In genomic region chr17:82537233-82537632, GRCh38 we compare ENCODE assay signal across 8 cellular contexts. TPM values are rescaled to one million over a fixed set of nuclear protein-coding genes. Genes with fewer than 3 reads are reported as not detected.
A peak's percentile ranks its signal among the peaks of the same experiment; 100 is the strongest.
DNase-seq lines count a peak whose midpoint lies in the region; FAIRE-seq and TF ChIP-seq lines count a peak whose summit lies in the region.
"Not testable (repeated sequence)": the region's sequence is repeated elsewhere in the genome, so short reads cannot be mapped to it uniquely, and the experiment has no call there.

No MANE protein-coding gene starts in this region.

- not testable (repeated sequence) for H3K4me3 Mint-ChIP-seq in chondrocyte (ENCODE audit: unreplicated experiment)

- not testable (repeated sequence) for FAIRE-seq in kidney (lab: Jason Lieb, UNC)

- POLR2A ChIA-PET in HEK293 (lab: Yijun Ruan, JAX): interaction anchor here (0.6 to 1.3 kb wide), 4 partner anchors 16 to 481 kb away, joined by 3 to 4 read pairs (median 4); partner anchors contain the start of gene FOXK2

- not testable (repeated sequence) for DNase-seq in chondrocyte (ENCODE audit: low spot score); esophagus squamous epithelium (lab: John Stamatoyannopoulos, UW); kidney; stomach
- peak in 1 of 5 donors; percentile 52 for DNase-seq in ovary

- H3K9me3 Mint-ChIP-seq in chondrocyte (ENCODE audit: low read depth): not testable (repeated sequence)

- peaks cover 64% of the 10 kb centered on the region for H3K4me1 Mint-ChIP-seq in chondrocyte (ENCODE audit: low read depth)

- peak overlapping the region; percentile 98 for H3K27ac Mint-ChIP-seq in chondrocyte (ENCODE audit: unreplicated experiment)

- H3K9ac ChIP-seq in kidney (ENCODE audit: low read length in 2 of 2): peak overlapping the region in 1 of 2 donors; percentile 74

- not testable (repeated sequence) for TF ChIP-seq CTCF in HEK293 (tag by site-specific recombination; IDR thresholded peaks at IDR 0.05); VCaP (conservative IDR thresholded peaks at IDR 0.05); chondrocyte (IDR thresholded peaks at IDR 0.05); esophagus squamous epithelium (IDR thresholded peaks at IDR 0.05); kidney (IDR thresholded peaks at IDR 0.05; ENCODE audit: borderline replicate concordance, extremely low read depth, insufficient read depth); ovary (IDR thresholded peaks at IDR 0.05); stomach (IDR thresholded peaks at IDR 0.05)

- H3K9me3 ChIP-seq in HEK293 (ENCODE audit: control insufficient read depth, insufficient read depth, low read depth, low read length); esophagus squamous epithelium; kidney (ENCODE audit: control insufficient read depth in 1 of 2, low read length in 2 of 2); ovary; stomach: not testable (repeated sequence)

- not testable (repeated sequence) for H3K27me3 Mint-ChIP-seq in chondrocyte (ENCODE audit: low read depth)

- H3K27ac ChIP-seq in HEK293 (ENCODE audit: extremely low read depth, low read depth, low read length): not testable (repeated sequence)
- H3K27ac ChIP-seq in VCaP (peak overlapping the region; percentile 68), esophagus squamous epithelium (peak overlapping the region; percentile 81 to 96 (median 91)), kidney (ENCODE audit: low read depth in 2 of 2, low read length in 2 of 2) (peak overlapping the region; percentile 89 to 98), ovary (peak overlapping the region; percentile 92 to 93), stomach (peak overlapping the region; percentile 40 to 87 (median 85)), urinary bladder (ENCODE audit: low read depth) (peak overlapping the region; percentile 74)

- TF ChIP-seq EP300 in ovary (IDR thresholded peaks at IDR 0.05); stomach (IDR thresholded peaks at IDR 0.05): not testable (repeated sequence)

- peaks cover 36% of the 10 kb centered on the region for H3K4me1 ChIP-seq in HEK293 (ENCODE audit: control insufficient read depth, insufficient read depth, low read length)
- H3K4me1 ChIP-seq in esophagus squamous epithelium: peaks cover 59 to 96% (median 75%) of the 10 kb centered on the region in 3 donors
- peaks cover 7 to 18% of the 10 kb centered on the region in 2 donors for H3K4me1 ChIP-seq in kidney (ENCODE audit: control insufficient read depth in 1 of 2, insufficient read depth in 1 of 2, low read depth in 1 of 2, low read length in 2 of 2)
- peaks cover 29% of the 10 kb centered on the region for H3K4me1 ChIP-seq in ovary (ENCODE audit: insufficient read depth)
- peaks cover 45 to 88% (median 73%) of the 10 kb centered on the region in 4 donors for H3K4me1 ChIP-seq in stomach
- not testable (repeated sequence) for H3K4me1 ChIP-seq in urinary bladder (ENCODE audit: insufficient read depth)

- H3K4me3 ChIP-seq in HEK293 (ENCODE audit: low read depth, low read length); kidney (ENCODE audit: low read length in 2 of 2); stomach; urinary bladder (ENCODE audit: low read depth, low read length): not testable (repeated sequence)
- H3K4me3 ChIP-seq in esophagus squamous epithelium: peak overlapping the region in 2 of 4 donors; percentile 6 to 46
- peak overlapping the region; percentile 20 for H3K4me3 ChIP-seq in ovary

- not testable (repeated sequence) for H3K36me3 Mint-ChIP-seq in chondrocyte (ENCODE audit: low read depth)

- WGBS in esophagus squamous epithelium, 2 donors: 30 to 68% methylated on average over 8 to 9 of the region's 9 CpGs
- 28 to 62% (median 49%) methylated on average over 9 of the region's 9 CpGs for WGBS in ovary, 3 donors
- WGBS in stomach, 5 donors: 78 to 87% (median 82%) methylated on average over 9 of the region's 9 CpGs
- 85% methylated on average over 9 of the region's 9 CpGs for WGBS in urinary bladder

- CTCF ChIA-PET in HEK293 (lab: Yijun Ruan, JAX): interaction anchor here (0.6 to 1.5 kb wide), 7 partner anchors 8 to 22 kb away, joined by 3 to 10 read pairs (median 4); no protein-coding TSS in a partner anchor

- intact Hi-C loops in esophagus squamous epithelium (cut with DNase I); kidney (cut with DNase I); ovary (cut with DNase I); stomach (cut with DNase I; ENCODE audit: low total_unique reads): not testable (repeated sequence)

- H3K27me3 ChIP-seq in esophagus squamous epithelium, ovary, stomach: not testable (repeated sequence)

- not testable (repeated sequence) for TF ChIP-seq POLR2A in esophagus squamous epithelium (IDR thresholded peaks at IDR 0.05); ovary (IDR thresholded peaks at IDR 0.05); stomach (IDR thresholded peaks at IDR 0.05)

- not testable (repeated sequence) for H3K36me3 ChIP-seq in HEK293 (ENCODE audit: control insufficient read depth in 2 of 2, insufficient read depth in 1 of 2, low read length in 2 of 2); esophagus squamous epithelium; kidney (ENCODE audit: control insufficient read depth in 1 of 2, insufficient read depth in 2 of 2, low read length in 2 of 2); ovary; stomach; urinary bladder (ENCODE audit: insufficient read depth)

TF ChIP-seq in HEK293, 187 proteins besides CTCF, POLR2A, EP300 and RAD21:
- TF ChIP-seq ZFHX2 (tag by site-specific recombination; conservative IDR thresholded peaks at IDR 0.05): 0 out of 2 replicates have a peak, but pooled peaks have one; percentile 9
TF ChIP-seq in HEK293: peak in this region for 1; not testable (repeated sequence) for 186.

RNA-seq across cellular contexts. Expression of gene FOXK2, which starts 17.7 kb away (rescaled TPM):
- total RNA-seq in chondrocyte (47.6 to 49.5 TPM (median 49.4 TPM) in 3 replicates), esophagus squamous epithelium (10 to 100 TPM; 26.3 to 38.2 (median 34.5) TPM), kidney (37.9 TPM), ovary (10 to 100 TPM; 27.2 to 67.6 (median 48.2) TPM), stomach (10 to 100 TPM; 31.7 to 71.8 (median 36.7) TPM), urinary bladder (19.9 TPM)
- polyA plus RNA-seq in kidney (ENCODE audit: insufficient read depth, low read depth, low replicate concordance) (13.5 TPM), ovary (10 to 100 TPM; 19.1 to 28.8 TPM), stomach (10 to 100 TPM; 12.8 to 15.6 (median 15.0) TPM), urinary bladder (24.0 TPM)
